ENCODE assay signal across 22 cellular contexts in the genomic region with DNA sequence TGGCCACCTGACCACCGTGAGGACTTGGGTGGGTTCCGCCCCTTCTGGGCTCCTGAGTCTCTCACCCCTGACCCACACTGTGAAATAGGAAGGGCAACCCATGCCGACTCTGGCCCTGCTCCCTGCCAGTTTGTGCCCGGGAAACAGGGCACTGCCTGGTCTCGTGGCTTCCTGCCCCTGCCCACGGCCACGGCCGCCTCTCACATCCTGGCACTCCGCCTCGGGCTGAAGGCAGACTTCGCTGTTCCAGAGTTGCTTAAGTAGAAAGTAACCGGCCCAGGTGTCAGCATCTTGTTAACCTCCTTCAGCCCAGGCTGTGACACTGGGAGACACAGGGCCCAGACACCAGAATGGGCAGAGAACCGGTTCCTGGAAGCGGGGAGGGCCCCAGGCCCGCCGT.
"Had no signal": no experiment of that assay in that cellular context is flagged by ENCODE, and none has a peak within 500 bp of the region (broad histone marks: within the 10 kb centered on the region; RNA-seq: fewer than 3 reads in every experiment).

No MANE protein-coding gene starts in this region.

- H3K4me1 ChIP-seq: neural progenitor cell had no signal

- H2AFZ ChIP-seq: neural progenitor cell had no signal

- H3K9ac ChIP-seq: neural progenitor cell had no signal

- H3K27me3 ChIP-seq: neural progenitor cell, right atrium auricular region had no signal

- ATAC-seq: esophagus mucosa; heart left ventricle; left lung; natural killer cell; stimulated activated naive CD8-positive, alpha-beta T cell treated with anti-CD3 and anti-CD28 coated beads, Interleukin-15, Interleukin-2, amounts not matched to agents 100 U/mL and 50 U/mL, for 24 hours had no signal

- H3K4me3 ChIP-seq: heart left ventricle, left lung, neural progenitor cell, right atrium auricular region, spleen, upper lobe of left lung had no signal

- H3K9me3 ChIP-seq: heart left ventricle, left lung, right atrium auricular region, spleen, upper lobe of left lung had no signal

- H3K4me2 ChIP-seq: neural progenitor cell had no signal

- H3K27ac ChIP-seq: heart left ventricle, left lung, neural progenitor cell, right atrium auricular region, upper lobe of left lung had no signal

- H3K36me3 ChIP-seq: heart left ventricle, left lung, neural progenitor cell, right atrium auricular region, spleen, upper lobe of left lung had no signal

- DNase-seq: activated CD4-positive, alpha-beta memory T cell treated with anti-CD3 and anti-CD28 coated beads for 36 hours; activated CD4-positive, alpha-beta T cell treated with anti-CD3 and anti-CD28 coated beads, Interleukin-2, amount 10 ng/mL, durations not matched to agents 24 days and 14 days; activated CD4-positive, CD25-positive, alpha-beta regulatory T cell treated with anti-CD3 and anti-CD28 coated beads, Interleukin-2, amount 50 U/mL, for 72 hours; activated CD8-positive, alpha-beta memory T cell treated with anti-CD3 and anti-CD28 coated beads, Interleukin-2, amount 50 U/mL, for 4 hours; activated gamma-delta T cell treated with Interleukin-2 at 50 U/mL for 16 hours; activated naive CD4-positive, alpha-beta T cell treated with anti-CD3 and anti-CD28 coated beads, Interleukin-2, amount 50 U/mL, for 16 hours; activated T-cell treated with anti-CD3 and anti-CD28 coated beads, Interleukin-2, amount 50 U/mL, for 24 hours; amniotic stem cell; endodermal cell; foreskin fibroblast; heart left ventricle; immature natural killer cell; natural killer cell; spleen; stimulated activated CD4-positive, alpha-beta T cell treated with anti-CD3 and anti-CD28 coated beads, Interleukin-2, amount 100 ng/mL, for 48 hours; stimulated activated naive CD8-positive, alpha-beta T cell treated with anti-CD3 and anti-CD28 coated beads, Interleukin-15, Interleukin-2, amounts not matched to agents 100 U/mL and 50 U/mL, for 24 hours; T-helper 2 cell had no signal
